8 cellular contexts compared by ENCODE assay signal in the genomic region with DNA sequence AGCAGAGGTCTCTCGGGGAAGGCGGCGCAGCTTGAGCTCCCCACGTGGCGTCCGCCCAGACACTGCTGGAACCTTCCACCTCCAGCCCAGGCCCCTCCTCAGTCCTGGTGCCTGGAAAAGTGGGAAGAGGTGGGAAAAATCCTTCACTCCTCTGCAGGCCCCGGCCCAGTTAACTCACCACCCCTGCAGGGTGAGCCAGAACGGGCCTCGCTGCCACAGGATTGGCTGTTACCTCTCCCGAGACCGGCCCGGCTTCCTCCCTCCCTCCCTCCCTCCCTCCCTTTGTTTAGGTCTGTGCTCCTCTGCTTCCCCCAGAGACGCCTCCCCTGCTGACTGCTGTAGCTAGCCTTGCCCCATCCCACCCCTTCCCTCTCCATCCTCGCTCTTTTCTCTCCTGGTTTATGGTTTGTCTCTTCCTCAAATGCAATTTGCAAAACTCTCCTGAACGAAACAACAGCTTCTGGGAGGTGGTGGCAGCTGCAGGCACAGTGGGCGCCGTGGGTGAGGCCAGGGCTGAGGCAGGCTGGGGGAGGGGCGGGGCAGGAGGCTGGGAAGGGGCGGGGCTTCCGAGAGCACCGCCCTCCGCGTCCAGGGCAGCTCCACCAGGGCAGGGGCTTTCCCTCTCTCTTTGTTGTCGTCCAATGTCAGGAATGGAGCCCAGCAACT. TPM values are rescaled to one million over a fixed set of nuclear protein-coding genes. Genes with fewer than 3 reads are reported as not detected.
DNase-seq lines count a peak whose midpoint lies in the region; ATAC-seq and TF ChIP-seq lines count a peak whose summit lies in the region.

No MANE protein-coding gene starts in this region.

- H2AFZ ChIP-seq in mesenchymal stem cell (ENCODE audit: low read depth, low read length): no peak overlapping the region

- TF ChIP-seq CTCF in choroid plexus epithelial cell (conservative IDR thresholded peaks at IDR 0.05; ENCODE audit: low read depth, low read length) (no peak), upper lobe of left lung (IDR thresholded peaks at IDR 0.05) (no peak)

- H3K36me3 ChIP-seq in mesenchymal stem cell (ENCODE audit: control insufficient read depth in 1 of 2, insufficient read depth in 2 of 2, low read depth in 1 of 2, low read length in 2 of 2): no peaks in the 10 kb centered on the region
- no peaks in the 10 kb centered on the region for H3K36me3 ChIP-seq in upper lobe of left lung

- H4K91ac ChIP-seq in mesenchymal stem cell (ENCODE audit: low read length): peak overlapping the region; percentile 84

- DNase-seq in activated T-cell treated with anti-CD3 and anti-CD28 coated beads for 48 hours (ENCODE audit: low read depth): peak; percentile 6
- no peak for DNase-seq in activated T-cell treated with anti-CD3 and anti-CD28 coated beads, Interleukin-2, amount 50 U/mL, for 1 hour
- peak; percentile 88 for DNase-seq in NCI-H748 (lab: John Stamatoyannopoulos, UW; ENCODE audit: unreplicated experiment)
- peak; percentile 47 for DNase-seq in choroid plexus epithelial cell (ENCODE audit: low read depth)
- peak; percentile 69 for DNase-seq in mesenchymal stem cell
- DNase-seq in upper lobe of left lung: peak; percentile 55 to 85
- DNase-seq in amniotic stem cell (lab: John Stamatoyannopoulos, UW): no peak
- no peak for DNase-seq in effector CD4-positive, alpha-beta T cell

- peak in 1 of 4 donors; percentile 23 for TF ChIP-seq POLR2A in upper lobe of left lung (IDR thresholded peaks at IDR 0.05)

- no peaks in the 10 kb centered on the region for H3K79me1 ChIP-seq in mesenchymal stem cell (replicated peaks; ENCODE audit: low read length, poor library complexity, severe bottlenecking)

- no peak overlapping the region for H2AK5ac ChIP-seq in mesenchymal stem cell (ENCODE audit: low read length, severe bottlenecking)

- H2BK15ac ChIP-seq in mesenchymal stem cell (ENCODE audit: low read depth, poor library complexity, severe bottlenecking): peak overlapping the region; percentile 44

- H3K9me3 ChIP-seq in mesenchymal stem cell (ENCODE audit: control insufficient read depth, low read length) (no peaks in the 10 kb centered on the region), upper lobe of left lung (no peaks in the 10 kb centered on the region)

- no peak overlapping the region for H3K14ac ChIP-seq in mesenchymal stem cell (ENCODE audit: low read length in 2 of 2)

- H2BK12ac ChIP-seq in mesenchymal stem cell (ENCODE audit: low read length in 2 of 2): no peak overlapping the region

- WGBS in mesenchymal stem cell: 7% methylated on average over 15 of the region's 24 CpGs
- WGBS in upper lobe of left lung, 2 donors: 28 to 39% methylated on average over 21 to 24 of the region's 24 CpGs

- peak overlapping the region in 1 of 2 experiments; percentile 26 for H3K4ac ChIP-seq in mesenchymal stem cell (ENCODE audit: low read depth in 1 of 2, low read length in 2 of 2)

- ATAC-seq in upper lobe of left lung (ENCODE audit: low FRiP score in 2 of 2): peak in 1 of 2 donors; percentile 49

- H4K8ac ChIP-seq in mesenchymal stem cell (ENCODE audit: low read length): peak overlapping the region; percentile 78

- H3K23ac ChIP-seq in mesenchymal stem cell (ENCODE audit: low read length in 2 of 2): no peak overlapping the region

- no peak overlapping the region for H2BK5ac ChIP-seq in mesenchymal stem cell (ENCODE audit: low read depth, low read length, poor library complexity, severe bottlenecking)

- H3K9ac ChIP-seq in mesenchymal stem cell (ENCODE audit: low read length): no peak overlapping the region

- peak overlapping the region; percentile 35 to 50 for H3K18ac ChIP-seq in mesenchymal stem cell (ENCODE audit: low read depth in 1 of 2, low read length in 2 of 2)

- H3K4me3 ChIP-seq in choroid plexus epithelial cell (ENCODE audit: low read depth, low read length) (peak overlapping the region; percentile 40), mesenchymal stem cell (ENCODE audit: insufficient read depth in 1 of 2, low read depth in 1 of 2, low read length in 2 of 2) (no peak overlapping the region), upper lobe of left lung (peak overlapping the region in 2 of 4 donors; percentile 3 to 31)

- H3K27me3 ChIP-seq in mesenchymal stem cell (ENCODE audit: control insufficient read depth in 1 of 2, insufficient read depth in 1 of 2, low read length in 2 of 2) (peaks cover 0 to 26% of the 10 kb centered on the region in 2 experiments), upper lobe of left lung (no peaks in the 10 kb centered on the region)

- no peak overlapping the region for H2BK120ac ChIP-seq in mesenchymal stem cell (ENCODE audit: low read depth, low read length)

- peak overlapping the region; percentile 7 for H3K4me2 ChIP-seq in mesenchymal stem cell (ENCODE audit: low read length, poor library complexity, severe bottlenecking)

- H3K4me1 ChIP-seq in mesenchymal stem cell (ENCODE audit: control insufficient read depth, insufficient read depth, low read depth, low read length) (peaks cover 21% of the 10 kb centered on the region), upper lobe of left lung (peaks cover 0 to 37% (median 18%) of the 10 kb centered on the region in 4 donors)

- no peak for TF ChIP-seq EP300 in upper lobe of left lung (IDR thresholded peaks at IDR 0.05)

- H3K27ac ChIP-seq in mesenchymal stem cell (ENCODE audit: low read length, poor library complexity, severe bottlenecking) (no peak overlapping the region), upper lobe of left lung (peak overlapping the region in 3 of 4 donors; percentile 20 to 79 (median 49))

RNA-seq across cellular contexts. Expression of a gene that starts 6.5 kb away (rescaled TPM):
- polyA plus RNA-seq in mesenchymal stem cell (2013, experiment 1 of 2): 0.21 TPM
- polyA plus RNA-seq in mesenchymal stem cell (2013, experiment 2 of 2): 0.12 TPM
- 10 to 100 TPM in 5 of 6 donors, 1 to 10 TPM in 1; 8.0 to 29.0 (median 19.6) TPM for total RNA-seq in upper lobe of left lung

RNA-seq across cellular contexts. Expression of a gene that starts 39.8 kb away (rescaled TPM):
- polyA plus RNA-seq in mesenchymal stem cell (2013, experiment 1 of 2): 30.4 TPM
- polyA plus RNA-seq in mesenchymal stem cell (2013, experiment 2 of 2): 30.9 TPM
- 1 to 10 TPM in 5 of 6 donors, not detected in 1; 1.1 to 2.6 (median 1.7) TPM for total RNA-seq in upper lobe of left lung

Comparison
In these comparisons a context has a peak if more than half of its experiments do, and no peak if none do; other contexts are left out.
1. DNase-seq: peak in activated T-cell treated with anti-CD3 and anti-CD28 coated beads for 48 hours (single experiment), NCI-H748 (single experiment), choroid plexus epithelial cell (single experiment), mesenchymal stem cell (single experiment) and upper lobe of left lung (2 of 2); none in activated T-cell treated with anti-CD3 and anti-CD28 coated beads, Interleukin-2, amount 50 U/mL, for 1 hour (single experiment), amniotic stem cell (single experiment) and effector CD4-positive, alpha-beta T cell (single experiment).